In the genomic region with DNA sequence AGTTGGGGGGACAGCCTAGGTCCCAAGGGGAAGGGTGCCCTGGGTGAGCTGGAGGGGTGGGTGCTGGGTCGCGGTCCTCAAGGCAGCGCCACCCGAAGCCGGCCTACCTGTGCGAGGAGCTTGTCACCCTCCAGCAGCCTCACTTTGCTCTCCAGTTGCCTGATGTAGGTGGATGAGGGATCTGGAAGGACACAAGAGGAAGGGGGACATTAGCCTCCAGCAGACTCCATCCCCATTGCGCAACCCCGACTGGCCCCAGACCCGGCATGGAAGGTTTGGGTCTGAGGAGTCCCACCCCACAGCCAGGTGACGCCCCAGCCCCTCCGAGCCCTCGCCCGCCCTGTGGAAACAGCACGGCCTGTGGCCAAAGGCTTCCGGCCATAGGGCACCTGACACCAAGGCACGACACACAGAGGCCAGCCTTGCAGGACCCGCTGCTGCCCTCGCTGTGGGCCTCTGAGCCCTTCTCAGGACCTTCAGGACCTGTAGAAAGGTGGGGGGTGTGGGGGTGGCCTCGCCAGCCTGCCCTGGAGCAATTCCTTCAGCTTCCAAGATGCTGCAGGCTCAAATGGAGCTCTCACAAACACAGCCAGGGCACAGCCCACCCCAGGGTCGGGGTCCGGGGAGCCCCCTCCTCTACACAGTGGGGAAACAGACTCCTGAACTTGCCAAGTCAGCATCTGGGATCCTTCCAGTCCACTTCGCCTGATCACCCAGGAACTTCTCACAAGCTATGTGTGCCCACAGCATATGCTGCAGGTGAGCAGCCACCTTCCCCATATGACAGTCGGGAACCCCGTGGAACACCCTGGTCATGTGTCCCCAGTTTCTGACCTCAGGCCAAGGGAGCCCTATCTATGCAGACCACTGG, we compare ENCODE assay signal across 14 cellular contexts. TPM values are rescaled to one million over a fixed set of nuclear protein-coding genes. Genes with fewer than 3 reads are reported as not detected.
A peak's percentile ranks its signal among the peaks of the same experiment; 100 is the strongest.
DNase-seq lines count a peak whose midpoint lies in the region; ATAC-seq, FAIRE-seq and TF ChIP-seq lines count a peak whose summit lies in the region.
"Had no signal": no experiment of that assay in that cellular context is flagged by ENCODE, and none has a peak within 500 bp of the region (broad histone marks: within the 10 kb centered on the region; RNA-seq: fewer than 3 reads in every experiment).

No MANE protein-coding gene starts in this region.

- no peak for ATAC-seq in Panc1
- ATAC-seq in K562: no peak

- H3K9me3 ChIP-seq in Panc1 (ENCODE audit: control insufficient read depth, insufficient read depth, low read depth, low read length) (no peaks in the 10 kb centered on the region), K562 (replicated peaks; ENCODE audit: control insufficient read depth, insufficient read depth, low read depth, low read length) (no peaks in the 10 kb centered on the region), ascending aorta (no peaks in the 10 kb centered on the region)

- POLR2A ChIA-PET in Panc1 (lab: Charles Lee) (no interaction called here), K562 (lab: Yijun Ruan, JAX) (interaction anchor here (0.9 kb wide), 1 partner anchor 10 kb away, joined by 3 read pairs; no protein-coding TSS in a partner anchor)

- H3K27me3 Mint-ChIP-seq in mesothelial cell of epicardium (ENCODE audit: low read depth) (no peaks in the 10 kb centered on the region), type B pancreatic cell (no peaks in the 10 kb centered on the region)
- H3K27me3 Mint-ChIP-seq: CD4-positive, alpha-beta T cell had no signal

- CTCF ChIA-PET in Panc1 (lab: Charles Lee): no interaction called here
- CTCF ChIA-PET in K562 (lab: Yijun Ruan, JAX; ENCODE audit: low intra/inter-chr PET ratio): no interaction called here

- H3K27ac ChIP-seq in Panc1 (ENCODE audit: low read length): peak overlapping the region; percentile 3; the same call in 1 of the 2 replicates
- H3K27ac ChIP-seq in K562 (ENCODE audit: extremely low read depth, low read depth, low read length): no peak overlapping the region
- H3K27ac ChIP-seq in ascending aorta: no peak overlapping the region
- H3K27ac ChIP-seq in brain microvascular endothelial cell: no peak overlapping the region

- no peaks in the 10 kb centered on the region for H3K9me3 Mint-ChIP-seq in mesothelial cell of epicardium
- no peaks in the 10 kb centered on the region for H3K9me3 Mint-ChIP-seq in type B pancreatic cell
- H3K9me3 Mint-ChIP-seq: CD4-positive, alpha-beta T cell had no signal

- H3K9me1 ChIP-seq in K562 (ENCODE audit: control insufficient read depth, insufficient read depth, low read length): peaks cover 3% of the 10 kb centered on the region

- H3K79me2 ChIP-seq in K562 (ENCODE audit: control insufficient read depth, insufficient read depth, low read length): no peaks in the 10 kb centered on the region

- H3K27me3 ChIP-seq in Panc1 (ENCODE audit: control insufficient read depth, insufficient read depth, low read length) (no peaks in the 10 kb centered on the region), K562 (ENCODE audit: control insufficient read depth in 2 of 2, insufficient read depth in 2 of 2, low read length in 2 of 2) (no peaks in the 10 kb centered on the region), ascending aorta (no peaks in the 10 kb centered on the region), brain microvascular endothelial cell (replicated peaks) (no peaks in the 10 kb centered on the region)

- TF ChIP-seq CTCF in Panc1 (IDR thresholded peaks at IDR 0.05): no peak
- no peak for TF ChIP-seq CTCF in K562 (IDR thresholded peaks at IDR 0.05 in 2 of 3, conservative IDR thresholded peaks at IDR 0.05 in 1 of 3; ENCODE audit: insufficient read depth in 2 of 3, low read depth in 1 of 3, low read length in 3 of 3)
- TF ChIP-seq CTCF in mesothelial cell of epicardium (IDR thresholded peaks at IDR 0.05; ENCODE audit: unreplicated experiment): no peak
- TF ChIP-seq CTCF in type B pancreatic cell (conservative IDR thresholded peaks at IDR 0.05): no peak
- TF ChIP-seq CTCF in ascending aorta (IDR thresholded peaks at IDR 0.05): no peak
- TF ChIP-seq CTCF in brain microvascular endothelial cell (IDR thresholded peaks at IDR 0.05; ENCODE audit: low read depth, low read length, missing control alignments): no peak

- H3K4me1 ChIP-seq in Panc1 (ENCODE audit: control insufficient read depth, insufficient read depth, low read length): peaks cover 54% of the 10 kb centered on the region
- peaks cover 0 to 24% of the 10 kb centered on the region in 2 experiments; a peak in 2 of 5 replicates for H3K4me1 ChIP-seq in K562 (replicated peaks in 1 of 2; ENCODE audit: control insufficient read depth in 2 of 2, insufficient read depth in 2 of 2, low read length in 2 of 2)
- H3K4me1 ChIP-seq in ascending aorta: no peaks in the 10 kb centered on the region

- H3K4me3 ChIP-seq in Panc1 (ENCODE audit: low read depth in 2 of 2, low read length in 2 of 2) (no peak overlapping the region), K562 (no peak overlapping the region), ascending aorta (no peak overlapping the region), brain microvascular endothelial cell (ENCODE audit: low read depth, low read length) (no peak overlapping the region)

- FAIRE-seq in K562 (lab: Jason Lieb, UNC): no peak
- FAIRE-seq: GM19239 had no signal

- H3K9ac ChIP-seq in K562 (ENCODE audit: insufficient read depth in 1 of 2, low read depth in 2 of 2, low read length in 2 of 2): peak overlapping the region in 1 of 2 experiments; percentile 17; a peak in 1 of 4 replicates

- no TSS peak for BruUV-seq in Panc1 (replicated peaks; lab: Mats Ljungman, UMichigan)
- no TSS peak for BruUV-seq in K562 (replicated peaks; lab: Mats Ljungman, UMichigan)

- no peak for TF ChIP-seq EP300 in K562 (IDR thresholded peaks at IDR 0.05; ENCODE audit: low read length)

- 65% methylated on average over 9 of the region's 24 CpGs for WGBS in K562 (ENCODE audit: insufficient coverage, low coverage, missing lambda C conversion rate)

- peak overlapping the region; percentile 64 for H3K27ac Mint-ChIP-seq in mesothelial cell of epicardium
- H3K27ac Mint-ChIP-seq in type B pancreatic cell: peak overlapping the region; percentile 16
- H3K27ac Mint-ChIP-seq: CD4-positive, alpha-beta T cell had no signal

- intact Hi-C loops in Panc1 (cut with micrococcal nuclease; ENCODE audit: unreplicated experiment) (no loop called here), K562 (cut with micrococcal nuclease) (no loop called here), ascending aorta (cut with DNase I) (no loop called here)

- TF ChIP-seq POLR2A in K562 (conservative IDR thresholded peaks at IDR 0.05): no peak

- no peak for TF ChIP-seq RAD21 in K562 (CRISPR knock-in tag; conservative IDR thresholded peaks at IDR 0.05 in 1 of 2, IDR thresholded peaks at IDR 0.05 in 1 of 2)

- H3K4me3 Mint-ChIP-seq in mesothelial cell of epicardium: no peak overlapping the region
- H3K4me3 Mint-ChIP-seq in type B pancreatic cell: no peak overlapping the region
- H3K4me3 Mint-ChIP-seq: CD4-positive, alpha-beta T cell had no signal

- no peak for DNase-seq in Panc1 (ENCODE audit: low read depth, low spot score)
- no peak for DNase-seq in K562 (ENCODE audit: extremely low read depth in 1 of 4, low spot score in 3 of 4)
- DNase-seq in mesothelial cell of epicardium (ENCODE audit: low spot score in 2 of 2, unreplicated experiment in 2 of 2): no peak
- no peak for DNase-seq in type B pancreatic cell (ENCODE audit: extremely low spot score, unreplicated experiment)
- DNase-seq in cerebellum (ENCODE audit: low spot score): no peak
- no peak for DNase-seq in ascending aorta (ENCODE audit: low spot score in 2 of 2)
- no peak for DNase-seq in brain microvascular endothelial cell
- DNase-seq: CD4-positive, alpha-beta T cell; H7; NCI-H1105 treated with DMSO at 0.1 percent for 48 hours; NCI-H1694 treated with DMSO at 0.1 percent for 48 hours; NCI-H2107; NCI-H524 treated with DMSO at 0.1 percent for 48 hours had no signal

- H3K36me3 Mint-ChIP-seq in mesothelial cell of epicardium (no peaks in the 10 kb centered on the region), type B pancreatic cell (no peaks in the 10 kb centered on the region)

- H3K36me3 ChIP-seq in Panc1 (ENCODE audit: control insufficient read depth, insufficient read depth, low read length): no peaks in the 10 kb centered on the region
- no peaks in the 10 kb centered on the region for H3K36me3 ChIP-seq in K562 (ENCODE audit: control insufficient read depth, insufficient read depth, low read length)
- H3K36me3 ChIP-seq in ascending aorta: no peaks in the 10 kb centered on the region
- H3K36me3 ChIP-seq in brain microvascular endothelial cell (replicated peaks): no peaks in the 10 kb centered on the region

- in situ Hi-C loops in Panc1 (cut with HindIII; ENCODE audit: low pct_unique_long_range_greater_than_20kb, low sequenced_read_pairs) (no loop called here), K562 (cut with MboI) (no loop called here), brain microvascular endothelial cell (cut with HindIII; ENCODE audit: low pct_ligation_motif_present, low sequenced_read_pairs) (no loop called here)

- no peak overlapping the region for H3K4me2 ChIP-seq in K562 (ENCODE audit: insufficient read depth, low read length)

- H3K4me1 Mint-ChIP-seq in mesothelial cell of epicardium (peaks cover 42% of the 10 kb centered on the region), type B pancreatic cell (ENCODE audit: unreplicated experiment) (peaks cover 19% of the 10 kb centered on the region)

- H2AFZ ChIP-seq in K562 (ENCODE audit: low read depth, low read length): no peak overlapping the region

- peaks cover 3% of the 10 kb centered on the region; the same call in 1 of the 2 replicates for H4K20me1 ChIP-seq in K562 (replicated peaks; ENCODE audit: control insufficient read depth, insufficient read depth, low read length)

RNA-seq across cellular contexts. Expression of a gene that starts 54.9 kb away (rescaled TPM):
- total RNA-seq in Panc1 (2021; ENCODE audit: unreplicated experiment): 47.8 TPM
- polyA plus RNA-seq in Panc1 (2012; ENCODE audit: insufficient read length): 23.5 TPM
- total RNA-seq in K562 (2011; cell fraction: chromatin; rRNA removed; ENCODE audit: low replicate concordance): 51.2 and 83.1 TPM in 2 replicates
- total RNA-seq in K562 (2011; cell fraction: nucleolus; rRNA removed): 21.5 and 32.9 TPM in 2 replicates
- total RNA-seq in K562 (2011; cell fraction: nucleoplasm; rRNA removed): 39.8 TPM in 2 replicates
- total RNA-seq in K562 (2014; rRNA removed): 15.9 and 20.2 TPM in 2 replicates
- 9.3 and 10.6 TPM in 2 replicates for total RNA-seq in K562 (2014; rRNA removed; fragmentation: Illumina TruSeq; extraction: Trizol)
- 10.1 and 12.9 TPM in 2 replicates for total RNA-seq in K562 (2015; rRNA removed; fragmentation: Illumina TruSeq; extraction: Trizol)
- total RNA-seq in K562 (2021): 54.8 and 63.6 TPM in 2 replicates
- polyA plus RNA-seq in K562 (2011; rRNA removed): 6.6 and 9.0 TPM in 2 replicates
- 6.1 and 11.8 TPM in 2 replicates for polyA plus RNA-seq in K562 (2011; cell fraction: cytosol; rRNA removed)
- polyA plus RNA-seq in K562 (2011; cell fraction: nucleus; rRNA removed): 13.8 and 18.3 TPM in 2 replicates
- polyA plus RNA-seq in K562 (2012): 38.8 and 55.9 TPM in 2 replicates
- polyA plus RNA-seq in K562 (2014; fragmentation: Illumina TruSeq; extraction: Trizol): 74.6 and 84.2 TPM in 2 replicates
- polyA plus RNA-seq in K562 (2014; fragmentation: Nextera tagmentation; extraction: Ambion mirVana): 10 to 100 TPM in 1 of 2 experiments, 1 to 10 TPM in 1; 5.8 to 16.4 TPM
- 12.5 and 16.9 TPM in 2 replicates for polyA plus RNA-seq in K562 (2014; rRNA removed)
- 37.8 and 42.2 TPM in 2 replicates for polyA minus RNA-seq in K562 (2011; rRNA and poly(A)+ RNA removed)
- 22.9 and 44.6 TPM in 2 replicates for polyA minus RNA-seq in K562 (2011; cell fraction: cytosol; rRNA and poly(A)+ RNA removed)
- 16.3 and 31.9 TPM in 2 replicates for polyA minus RNA-seq in K562 (2011; cell fraction: nucleus; rRNA and poly(A)+ RNA removed)
- total RNA-seq in mesothelial cell of epicardium: 65.1 to 71.9 TPM (median 67.9 TPM) in 3 replicates
- 66.2 and 84.0 TPM in 2 replicates for total RNA-seq in type B pancreatic cell (ENCODE audit: low replicate concordance)
- total RNA-seq in cerebellum: 45.5 TPM
- total RNA-seq in ascending aorta: 21.9 TPM

RNA-seq across cellular contexts. Expression of a gene that starts 55.5 kb away (rescaled TPM):
- total RNA-seq in Panc1 (2021; ENCODE audit: unreplicated experiment) (51.1 TPM), K562 (2014; rRNA removed) (24.4 and 26.5 TPM in 2 replicates), K562 (2014; rRNA removed; fragmentation: Illumina TruSeq; extraction: Trizol) (35.2 and 43.2 TPM in 2 replicates), K562 (2015; rRNA removed; fragmentation: Illumina TruSeq; extraction: Trizol) (33.5 and 35.9 TPM in 2 replicates), K562 (2021) (32.4 and 36.6 TPM in 2 replicates), mesothelial cell of epicardium (47.4 to 49.3 TPM (median 47.7 TPM) in 3 replicates), type B pancreatic cell (ENCODE audit: low replicate concordance) (50.2 and 52.7 TPM in 2 replicates), cerebellum (44.9 TPM), ascending aorta (26.4 TPM)
- polyA plus RNA-seq in Panc1 (2012; ENCODE audit: insufficient read length): 25.3 TPM
- 14.4 and 25.8 TPM in 2 replicates for total RNA-seq in K562 (2011; cell fraction: chromatin; rRNA removed; ENCODE audit: low replicate concordance)
- total RNA-seq in K562 (2011; cell fraction: nucleolus; rRNA removed): 7.0 and 11.2 TPM in 2 replicates
- 14.6 and 22.7 TPM in 2 replicates for total RNA-seq in K562 (2011; cell fraction: nucleoplasm; rRNA removed)
- polyA plus RNA-seq in K562 (2011; rRNA removed) (21.2 and 24.6 TPM in 2 replicates), K562 (2014; fragmentation: Illumina TruSeq; extraction: Trizol) (29.2 and 33.5 TPM in 2 replicates), K562 (2014; fragmentation: Nextera tagmentation; extraction: Ambion mirVana) (10 to 100 TPM in 1 of 2 experiments, 1 to 10 TPM in 1; 8.5 to 11.5 TPM), K562 (2014; rRNA removed) (23.7 and 24.1 TPM in 2 replicates)
- polyA plus RNA-seq in K562 (2011; cell fraction: cytosol; rRNA removed): 14.1 and 17.8 TPM in 2 replicates
- polyA plus RNA-seq in K562 (2011; cell fraction: nucleus; rRNA removed): 15.3 and 18.5 TPM in 2 replicates
- 21.7 and 21.9 TPM in 2 replicates for polyA plus RNA-seq in K562 (2012)
- polyA minus RNA-seq in K562 (2011; rRNA and poly(A)+ RNA removed): 33.3 and 39.5 TPM in 2 replicates
- polyA minus RNA-seq in K562 (2011; cell fraction: cytosol; rRNA and poly(A)+ RNA removed): 26.9 and 27.8 TPM in 2 replicates
- 10.8 and 21.7 TPM in 2 replicates for polyA minus RNA-seq in K562 (2011; cell fraction: nucleus; rRNA and poly(A)+ RNA removed)
